Comparison of ENCODE assay signal across 26 cellular contexts in genomic region chr1:230308821-230309220, GRCh38.
"Had no signal": no experiment of that assay in that cellular context is flagged by ENCODE, and none has a peak within 500 bp of the region (broad histone marks: within the 10 kb centered on the region; RNA-seq: fewer than 3 reads in every experiment).

No MANE protein-coding gene starts in this region.

- H3K36me3 Mint-ChIP-seq: activated naive CD4-positive, alpha-beta T cell treated with anti-CD3 and anti-CD28 coated beads, Interleukin-2, amount 50 U/mL, for 24 hours; activated naive CD8-positive, alpha-beta T cell treated with anti-CD3 and anti-CD28 coated beads, Interleukin-2, amount 10 ng/mL, durations not matched to agents 7 days and 5 days; IgD-negative memory B cell had no signal

- H3K36me3 ChIP-seq: ascending aorta, cardiac muscle cell had no signal

- H3K9me3 ChIP-seq: ascending aorta had no signal

- H3K27ac Mint-ChIP-seq: activated CD4-positive, alpha-beta T cell treated with anti-CD3 and anti-CD28 coated beads, Interleukin-2, amount 10 ng/mL, durations not matched to agents 24 days and 14 days; activated CD8-positive, alpha-beta T cell treated with anti-CD3 and anti-CD28 coated beads for 36 hours; activated naive CD4-positive, alpha-beta T cell treated with anti-CD3 and anti-CD28 coated beads, Interleukin-2, amount 50 U/mL, for 24 hours; activated naive CD8-positive, alpha-beta T cell treated with anti-CD3 and anti-CD28 coated beads, Interleukin-2, amount 10 ng/mL, durations not matched to agents 7 days and 5 days; activated T-cell treated with anti-CD3 and anti-CD28 coated beads, Interleukin-2, amount 50 U/mL, for 24 hours; activated T-helper 2 cell treated with anti-CD3 and anti-CD28 coated beads, Interferon-gamma antibody, Interleukin-2, Interleukin-4, amounts not matched to agents 10 μg/mL and 5 μg/mL and 100 μg/mL, durations not matched to agents 14 hours and 24 hours and 36 hours; IgD-negative memory B cell had no signal

- H3K27me3 ChIP-seq: ascending aorta, cardiac muscle cell had no signal

- H3K27me3 Mint-ChIP-seq: activated naive CD4-positive, alpha-beta T cell treated with anti-CD3 and anti-CD28 coated beads, Interleukin-2, amount 50 U/mL, for 24 hours had no signal

- H3K4me3 Mint-ChIP-seq: activated CD4-positive, alpha-beta T cell treated with anti-CD3 and anti-CD28 coated beads, Interleukin-2, amount 10 ng/mL, durations not matched to agents 24 days and 14 days; activated CD8-positive, alpha-beta T cell treated with anti-CD3 and anti-CD28 coated beads for 36 hours; activated naive CD4-positive, alpha-beta T cell treated with anti-CD3 and anti-CD28 coated beads, Interleukin-2, amount 50 U/mL, for 24 hours; activated naive CD8-positive, alpha-beta T cell treated with anti-CD3 and anti-CD28 coated beads, Interleukin-2, amount 10 ng/mL, durations not matched to agents 7 days and 5 days; activated T-cell treated with anti-CD3 and anti-CD28 coated beads, Interleukin-2, amount 50 U/mL, for 24 hours; IgD-negative memory B cell had no signal

- H3K27ac ChIP-seq: ascending aorta, cardiac muscle cell had no signal

- H3K4me3 ChIP-seq: ascending aorta, cardiac muscle cell had no signal

- ATAC-seq: activated CD8-positive, alpha-beta T cell treated with anti-CD3 and anti-CD28 coated beads for 36 hours; Panc1 had no signal

- H3K9me3 Mint-ChIP-seq: activated CD4-positive, alpha-beta T cell treated with anti-CD3 and anti-CD28 coated beads, Interleukin-2, amount 10 ng/mL, durations not matched to agents 24 days and 14 days; activated CD8-positive, alpha-beta T cell treated with anti-CD3 and anti-CD28 coated beads for 36 hours; activated naive CD4-positive, alpha-beta T cell treated with anti-CD3 and anti-CD28 coated beads, Interleukin-2, amount 50 U/mL, for 24 hours; activated naive CD8-positive, alpha-beta T cell treated with anti-CD3 and anti-CD28 coated beads, Interleukin-2, amount 10 ng/mL, durations not matched to agents 7 days and 5 days; activated T-cell treated with anti-CD3 and anti-CD28 coated beads, Interleukin-2, amount 50 U/mL, for 24 hours; activated T-helper 2 cell treated with anti-CD3 and anti-CD28 coated beads, Interferon-gamma antibody, Interleukin-2, Interleukin-4, amounts not matched to agents 10 μg/mL and 5 μg/mL and 100 μg/mL, durations not matched to agents 14 hours and 24 hours and 36 hours; IgD-negative memory B cell had no signal

- DNase-seq: activated CD4-positive, alpha-beta T cell treated with anti-CD3 and anti-CD28 coated beads, Interleukin-2, amount 10 ng/mL, durations not matched to agents 24 days and 14 days; activated CD4-positive, alpha-beta T cell treated with anti-CD3 and anti-CD28 coated beads, Interleukin-2, amount 50 U/mL, for 4 hours; activated CD8-positive, alpha-beta T cell treated with anti-CD3 and anti-CD28 coated beads for 36 hours; activated gamma-delta T cell; activated naive CD4-positive, alpha-beta T cell treated with Interleukin-2 at 50 U/mL for 16 hours; activated naive CD8-positive, alpha-beta T cell treated with anti-CD3 and anti-CD28 coated beads, Interleukin-2, amount 10 ng/mL, durations not matched to agents 7 days and 5 days; activated T-cell treated with anti-CD3 and anti-CD28 coated beads, Interleukin-2, amount 50 U/mL, for 24 hours; Karpas-422; KBM-7; NCI-H1105 treated with DMSO at 0.1 percent for 48 hours; NCI-H1436 treated with DMSO at 0.1 percent for 48 hours; NCI-H1694 treated with DMSO at 0.1 percent for 48 hours; NCI-H2171; NCI-H510A; NCI-H526; NCI-H748 treated with DMSO at 0.1 percent for 48 hours; OCI-M1; Right ventricle myocardium superior; T-helper 1 cell; T1000 had no signal
